Comparison of ENCODE assay signal across 15 cellular contexts in genomic region chr12:72035625-72036024, GRCh38.
DNase-seq lines count a peak whose midpoint lies in the region; ATAC-seq and TF ChIP-seq lines count a peak whose summit lies in the region.
"Had no signal": no experiment of that assay in that cellular context is flagged by ENCODE, and none has a peak within 500 bp of the region (broad histone marks: within the 10 kb centered on the region; RNA-seq: fewer than 3 reads in every experiment).

No MANE protein-coding gene starts in this region.

- H3K4me2 ChIP-seq in H9 (ENCODE audit: insufficient read depth, insufficient read length, low read length): no peak overlapping the region

- WGBS in H9 (ENCODE audit: extremely low coverage, insufficient read length, low lambda C conversion rate): no CpG with 5 or more reads among the region's 5 CpGs

- H3K18ac ChIP-seq in H9 (ENCODE audit: insufficient read length, low read depth, low read length): no peak overlapping the region

- H3K9me3 ChIP-seq in H9 (ENCODE audit: control insufficient read depth, low read depth, low read length): no peaks in the 10 kb centered on the region

- H4K20me1 ChIP-seq in H9 (ENCODE audit: control insufficient read depth, insufficient read depth, insufficient read length): no peaks in the 10 kb centered on the region

- no peak overlapping the region for H2BK120ac ChIP-seq in H9 (ENCODE audit: low read depth, low read length, poor library complexity, severe bottlenecking)

- H3K36me3 Mint-ChIP-seq in H9 (ENCODE audit: insufficient read depth in 1 of 3, low read depth in 3 of 3) (peaks cover 4 to 14% (median 6%) of the 10 kb centered on the region in 3 experiments; a peak in 4 of 7 replicates), WTC11 (peaks cover 18% of the 10 kb centered on the region)
- no peaks in the 10 kb centered on the region for H3K36me3 Mint-ChIP-seq in activated CD8-positive, alpha-beta T cell treated with anti-CD3 and anti-CD28 coated beads for 36 hours (ENCODE audit: low read depth)

- no peak overlapping the region for H3K14ac ChIP-seq in H9 (ENCODE audit: insufficient read depth, low read length)

- H2BK20ac ChIP-seq in H9 (ENCODE audit: low read depth, low read length, poor library complexity, severe bottlenecking): no peak overlapping the region

- no peaks in the 10 kb centered on the region for H3K23me2 ChIP-seq in H9 (ENCODE audit: insufficient read length, low read depth, low read length, poor library complexity, severe bottlenecking)

- H3K27me3 Mint-ChIP-seq in H9 (ENCODE audit: low read depth) (no peaks in the 10 kb centered on the region), WTC11 (ENCODE audit: low read depth) (no peaks in the 10 kb centered on the region)
- H3K27me3 Mint-ChIP-seq in activated CD8-positive, alpha-beta T cell treated with anti-CD3 and anti-CD28 coated beads for 36 hours: peaks cover 12% of the 10 kb centered on the region

- no peaks in the 10 kb centered on the region for H3K79me1 ChIP-seq in H9 (ENCODE audit: insufficient read depth, low read depth, low read length, poor library complexity, severe bottlenecking)

- H4K91ac ChIP-seq in H9 (ENCODE audit: insufficient read length, low read depth, low read length): no peak overlapping the region

- H3T11ph ChIP-seq in H9 (ENCODE audit: low read length): no peak overlapping the region

- H2BK5ac ChIP-seq in H9 (ENCODE audit: insufficient read length, low read length): no peak overlapping the region

- no peak overlapping the region for H3K23ac ChIP-seq in H9 (ENCODE audit: insufficient read length, low read depth, low read length)

- H3K79me2 ChIP-seq in H9 (ENCODE audit: insufficient read depth, low read length): no peaks in the 10 kb centered on the region

- no peak overlapping the region for H4K8ac ChIP-seq in H9 (replicated peaks; ENCODE audit: insufficient read length, low read depth, low read length)

- no peaks in the 10 kb centered on the region for H3K27me3 ChIP-seq in H9 (ENCODE audit: insufficient read depth, low read length)

- H3K9ac ChIP-seq in H9 (ENCODE audit: extremely low read depth, insufficient read length, low read length): no peak overlapping the region

- H3K9me3 Mint-ChIP-seq in H9: peaks cover 11 to 13% of the 10 kb centered on the region in 2 experiments
- H3K9me3 Mint-ChIP-seq in WTC11: peaks cover 18% of the 10 kb centered on the region
- H3K9me3 Mint-ChIP-seq in activated CD8-positive, alpha-beta T cell treated with anti-CD3 and anti-CD28 coated beads for 36 hours: no peaks in the 10 kb centered on the region
- H3K9me3 Mint-ChIP-seq: CD4-positive, alpha-beta T cell had no signal

- DNase-seq in H9 (peak; percentile 44), WTC11 (ENCODE audit: low spot score) (peak; percentile 17), iPS-NIHi7 (ENCODE audit: extremely low spot score) (peak; percentile 21), NCI-H1105 treated with DMSO at 0.1 percent for 48 hours (lab: John Stamatoyannopoulos, UW) (no peak), Right ventricle myocardium inferior (ENCODE audit: missing footprints) (no peak)
- no peak for DNase-seq in activated CD8-positive, alpha-beta T cell treated with anti-CD3 and anti-CD28 coated beads for 36 hours
- DNase-seq: C1 segment of cervical spinal cord; Calu3; CD4-positive, alpha-beta T cell; DMS 273 treated with DMSO at 0.1 percent for 48 hours; GOT3 had no signal

- peak; percentile 79 for ATAC-seq in WTC11
- ATAC-seq in GM18511 (IDR thresholded peaks at IDR 0.05; ENCODE audit: unreplicated experiment): no peak
- ATAC-seq in activated CD8-positive, alpha-beta T cell treated with anti-CD3 and anti-CD28 coated beads for 36 hours: no peak
- ATAC-seq in Right ventricle myocardium inferior: no peak
- ATAC-seq: GM12878, HCT116 had no signal

- H3K4me1 Mint-ChIP-seq in H9: peaks cover 13 to 20% of the 10 kb centered on the region in 2 experiments
- peaks cover 33% of the 10 kb centered on the region for H3K4me1 Mint-ChIP-seq in WTC11
- H3K4me1 Mint-ChIP-seq in activated CD8-positive, alpha-beta T cell treated with anti-CD3 and anti-CD28 coated beads for 36 hours (ENCODE audit: low read depth): no peaks in the 10 kb centered on the region
- H3K4me1 Mint-ChIP-seq: B cell had no signal

- no peak overlapping the region for H2BK15ac ChIP-seq in H9 (ENCODE audit: low read depth, low read length)

- POLR2A ChIA-PET in WTC11 (lab: Charles Lee): no interaction called here
- POLR2A ChIA-PET in activated CD8-positive, alpha-beta T cell treated with anti-CD3 and anti-CD28 coated beads for 36 hours (lab: Charles Lee): interaction anchor here (0.7 kb wide), 1 partner anchor 41 kb away, joined by 3 read pairs; no protein-coding TSS in a partner anchor

- intact Hi-C loops in activated CD8-positive, alpha-beta T cell treated with anti-CD3 and anti-CD28 coated beads for 36 hours (cut with micrococcal nuclease): no loop called here
- intact Hi-C loops in Right ventricle myocardium inferior (cut with DNase I): no loop called here

- H2BK12ac ChIP-seq in H9 (ENCODE audit: insufficient read length, low read depth, low read length): no peak overlapping the region

- H3K4me1 ChIP-seq in H9 (ENCODE audit: insufficient read depth, low read length): no peaks in the 10 kb centered on the region; the same call in 1 of the 2 replicates

- no peak overlapping the region for H2AFZ ChIP-seq in H9 (ENCODE audit: low read length)

- no peak overlapping the region for H2AK5ac ChIP-seq in H9 (ENCODE audit: insufficient read length, low read length)

- H3K4ac ChIP-seq in H9 (ENCODE audit: low read depth, low read length): no peak overlapping the region

- no peak overlapping the region for H4K5ac ChIP-seq in H9 (ENCODE audit: insufficient read length, low read depth, low read length)

- TF ChIP-seq CTCF in H9 (conservative IDR thresholded peaks at IDR 0.05): peak; percentile 29; the same call in 2 of the 3 replicates
- no peak for TF ChIP-seq CTCF in WTC11 (IDR thresholded peaks at IDR 0.05)
- no peak for TF ChIP-seq CTCF in activated CD8-positive, alpha-beta T cell treated with anti-CD3 and anti-CD28 coated beads for 36 hours (IDR thresholded peaks at IDR 0.05)

- H3K27ac Mint-ChIP-seq in H9 (no peak overlapping the region), WTC11 (no peak overlapping the region)
- H3K27ac Mint-ChIP-seq in activated CD8-positive, alpha-beta T cell treated with anti-CD3 and anti-CD28 coated beads for 36 hours: no peak overlapping the region
- H3K27ac Mint-ChIP-seq: B cell; CD4-positive, alpha-beta T cell had no signal

- no peak overlapping the region for H3K56ac ChIP-seq in H9 (ENCODE audit: insufficient read length, low read depth, low read length)

- H3K4me3 Mint-ChIP-seq in H9: no peak overlapping the region
- H3K4me3 Mint-ChIP-seq in WTC11: no peak overlapping the region
- H3K4me3 Mint-ChIP-seq in activated CD8-positive, alpha-beta T cell treated with anti-CD3 and anti-CD28 coated beads for 36 hours: no peak overlapping the region
- H3K4me3 Mint-ChIP-seq: B cell; CD4-positive, alpha-beta T cell had no signal

- H3K27ac ChIP-seq in H9 (ENCODE audit: insufficient read length, low read depth, low read length): no peak overlapping the region

- CTCF ChIA-PET in WTC11 (lab: Charles Lee): interaction anchor here (0.7 to 1.0 kb wide), 2 partner anchors 229 to 236 kb away, joined by 3 read pairs; partner anchors contain the start of gene TRHDE
- CTCF ChIA-PET in activated CD8-positive, alpha-beta T cell treated with anti-CD3 and anti-CD28 coated beads for 36 hours (lab: Charles Lee): no interaction called here

TF ChIP-seq in WTC11, 78 proteins besides CTCF, POLR2A, EP300 and RAD21:
- TF ChIP-seq ZNF263 (CRISPR knock-in tag; IDR thresholded peaks at IDR 0.05; ENCODE audit: low read depth) (no peak), ERG (CRISPR knock-in tag; IDR thresholded peaks at IDR 0.05) (no peak), PRRX2 (CRISPR knock-in tag; IDR thresholded peaks at IDR 0.05) (no peak), ZNF396 (CRISPR knock-in tag; IDR thresholded peaks at IDR 0.05; ENCODE audit: borderline replicate concordance) (no peak), HMGXB4 (CRISPR knock-in tag; IDR thresholded peaks at IDR 0.05) (no peak), USF1 (CRISPR knock-in tag; IDR thresholded peaks at IDR 0.05) (no peak)

Comparison
In these comparisons a context has a peak if more than half of its experiments do, and no peak if none do; other contexts are left out.
1. DNase-seq: peak in H9 (single experiment), WTC11 (single experiment) and iPS-NIHi7 (single experiment); none in NCI-H1105 treated with DMSO at 0.1 percent for 48 hours (single experiment), activated CD8-positive, alpha-beta T cell treated with anti-CD3 and anti-CD28 coated beads for 36 hours (single experiment) and Right ventricle myocardium inferior (single experiment).